In the genomic region with DNA sequence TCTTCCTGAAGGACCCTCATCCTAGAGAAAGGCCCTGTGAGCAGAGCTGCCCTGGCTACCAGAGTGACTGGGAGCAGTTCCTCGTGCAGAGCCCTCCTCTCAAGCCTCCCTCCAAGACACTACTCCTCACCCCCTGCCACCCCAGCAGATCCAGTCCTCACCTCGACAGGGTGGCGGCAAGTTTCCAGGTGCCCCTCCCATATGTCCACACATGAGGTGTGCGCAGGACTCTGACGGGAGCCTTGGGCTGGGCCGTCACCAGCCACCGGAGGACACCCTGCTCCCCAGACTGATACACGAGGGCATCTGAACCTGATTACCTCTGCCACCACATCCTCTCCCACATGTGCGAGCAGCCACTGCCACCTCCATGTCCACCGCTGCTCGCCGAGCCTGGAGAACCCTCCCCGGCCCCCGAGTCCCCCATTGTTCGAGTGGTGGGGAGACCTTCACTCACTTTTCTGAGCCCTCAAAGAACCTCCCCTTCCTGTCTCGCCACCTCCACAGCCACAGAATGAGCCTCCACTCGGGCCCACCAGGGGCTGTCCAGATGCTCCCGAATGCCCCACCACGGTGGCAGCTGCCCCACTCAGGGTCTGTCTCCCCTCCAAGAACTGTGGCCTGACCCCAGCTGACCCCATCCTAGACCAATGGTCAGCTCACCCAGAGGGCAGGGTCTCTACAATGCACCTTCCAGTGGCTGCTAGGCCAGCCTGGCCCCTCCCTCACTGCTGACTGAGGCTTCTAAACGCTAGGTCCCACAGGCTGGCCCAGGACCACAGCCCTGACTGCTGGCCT, we compare ENCODE assay signal across 2 cellular contexts.
TF ChIP-seq lines count a peak whose summit lies in the region.

No MANE protein-coding gene starts in this region.

TF ChIP-seq in GM23338, 12 proteins besides CTCF, POLR2A, EP300 and RAD21 (continued from another document):
- TF ChIP-seq STAT1 (IDR thresholded peaks at IDR 0.05; ENCODE audit: unreplicated experiment) = no peak
- TF ChIP-seq EZH2 (IDR thresholded peaks at IDR 0.05; ENCODE audit: low read depth, unreplicated experiment) = no peak
- TF ChIP-seq ZNF114 (CRISPR knock-in tag; IDR thresholded peaks at IDR 0.05) = no peak
- no peak for TF ChIP-seq EZH2phosphoT487 (IDR thresholded peaks at IDR 0.05; ENCODE audit: unreplicated experiment)
- no peak for TF ChIP-seq CREB1 (CRISPR knock-in tag; IDR thresholded peaks at IDR 0.05; ENCODE audit: low read depth)

TF ChIP-seq in H1, 55 proteins besides CTCF, POLR2A, EP300 and RAD21 (continued from another document):
- no peak for TF ChIP-seq CTBP2 (IDR thresholded peaks at IDR 0.05; ENCODE audit: borderline replicate concordance, insufficient read depth, insufficient read length, low read length)
